Comparison of ENCODE assay signal across 12 cellular contexts in genomic region chr20:3739054-3739925, GRCh38. TPM values are rescaled to one million over a fixed set of nuclear protein-coding genes. Genes with fewer than 3 reads are reported as not detected.
A peak's percentile ranks its signal among the peaks of the same experiment; 100 is the strongest.
DNase-seq lines count a peak whose midpoint lies in the region; ATAC-seq and TF ChIP-seq lines count a peak whose summit lies in the region.
"Had no signal": no experiment of that assay in that cellular context is flagged by ENCODE, and none has a peak within 500 bp of the region (broad histone marks: within the 10 kb centered on the region; RNA-seq: fewer than 3 reads in every experiment).

No MANE protein-coding gene starts in this region.

- 60 to 79% methylated on average over 11 to 19 of the region's 19 CpGs for WGBS in upper lobe of left lung, 2 donors

- TF ChIP-seq CTCF in upper lobe of left lung (IDR thresholded peaks at IDR 0.05) = no peak

- no peaks in the 10 kb centered on the region for H3K9me3 ChIP-seq in upper lobe of left lung
- H3K9me3 ChIP-seq: ovary had no signal

- TF ChIP-seq EP300 in upper lobe of left lung (IDR thresholded peaks at IDR 0.05) = peak in 2 of 4 donors; percentile 3 to 35

- peak; percentile 9 to 60 for ATAC-seq in upper lobe of left lung (ENCODE audit: low FRiP score in 2 of 2)

- H3K27me3 ChIP-seq in upper lobe of left lung = no peaks in the 10 kb centered on the region
- H3K27me3 ChIP-seq: ovary had no signal

- peak overlapping the region; percentile 75 to 91 (median 80) for H3K27ac ChIP-seq in upper lobe of left lung
- H3K27ac ChIP-seq: 22Rv1, ovary, RWPE1 had no signal

- peaks cover 0 to 26% (median 0%) of the 10 kb centered on the region in 4 donors for H3K36me3 ChIP-seq in upper lobe of left lung
- H3K36me3 ChIP-seq: ovary had no signal

- TF ChIP-seq POLR2A in upper lobe of left lung (IDR thresholded peaks at IDR 0.05) = no peak

- peak overlapping the region in 2 of 4 donors; percentile 18 to 29 for H3K4me3 ChIP-seq in upper lobe of left lung
- H3K4me3 ChIP-seq: ovary had no signal

- peaks cover 56 to 60% (median 60%) of the 10 kb centered on the region in 4 donors for H3K4me1 ChIP-seq in upper lobe of left lung

- peak; percentile 15 for DNase-seq in NCI-H146 (lab: John Stamatoyannopoulos, UW)
- DNase-seq in NCI-H146 treated with DMSO at 0.1 percent for 48 hours (lab: John Stamatoyannopoulos, UW; ENCODE audit: unreplicated experiment) = no peak
- peak; percentile 44 for DNase-seq in left kidney (ENCODE audit: low read depth, low spot score)
- peak in 1 of 2 donors; percentile 36 for DNase-seq in upper lobe of left lung
- DNase-seq in cortex of kidney (lab: John Stamatoyannopoulos, UW) = no peak
- no peak for DNase-seq in HUDEP-2 (lab: John Stamatoyannopoulos, UW; ENCODE audit: unreplicated experiment in 76 of 76)
- DNase-seq: effector CD8-positive, alpha-beta T cell; MV-4-11; NCI-H226; ovary had no signal

RNA-seq across cellular contexts. Expression of gene HSPA12B, which starts 6.8 kb away (rescaled TPM):
- total RNA-seq in upper lobe of left lung = 10 to 100 TPM; 18.4 to 53.7 (median 21.5) TPM

RNA-seq across cellular contexts. Expression of gene SIGLEC1, which starts 26.9 kb away (rescaled TPM):
- total RNA-seq in upper lobe of left lung = 10 to 100 TPM; 14.4 to 69.9 (median 60.7) TPM

RNA-seq across cellular contexts. Expression of gene ADISSP, which starts 28.3 kb away (rescaled TPM):
- total RNA-seq in upper lobe of left lung = 10 to 100 TPM in 5 of 6 donors, 1 to 10 TPM in 1; 6.7 to 41.9 (median 39.1) TPM

RNA-seq across cellular contexts. Expression of gene SPEF1, which starts 42.0 kb away (rescaled TPM):
- 10 to 100 TPM in 1 of 6 donors, 1 to 10 TPM in 4, under 1 TPM in 1; 0.34 to 15.1 (median 5.4) TPM for total RNA-seq in upper lobe of left lung

RNA-seq across cellular contexts. Expression of gene CENPB, which starts 47.2 kb away (rescaled TPM):
- total RNA-seq in upper lobe of left lung = 100 to 1,000 TPM in 2 of 6 donors, 10 to 100 TPM in 4; 56.6 to 125 (median 89.7) TPM

Comparison
In these comparisons a context has a peak if more than half of its experiments do, and no peak if none do; other contexts are left out.
1. DNase-seq: peak in NCI-H146 (single experiment) and left kidney (single experiment); none in NCI-H146 treated with DMSO at 0.1 percent for 48 hours (single experiment), cortex of kidney (single experiment) and HUDEP-2 (0 of 76).